Comparison of ENCODE assay signal across 8 cellular contexts in the genomic region with DNA sequence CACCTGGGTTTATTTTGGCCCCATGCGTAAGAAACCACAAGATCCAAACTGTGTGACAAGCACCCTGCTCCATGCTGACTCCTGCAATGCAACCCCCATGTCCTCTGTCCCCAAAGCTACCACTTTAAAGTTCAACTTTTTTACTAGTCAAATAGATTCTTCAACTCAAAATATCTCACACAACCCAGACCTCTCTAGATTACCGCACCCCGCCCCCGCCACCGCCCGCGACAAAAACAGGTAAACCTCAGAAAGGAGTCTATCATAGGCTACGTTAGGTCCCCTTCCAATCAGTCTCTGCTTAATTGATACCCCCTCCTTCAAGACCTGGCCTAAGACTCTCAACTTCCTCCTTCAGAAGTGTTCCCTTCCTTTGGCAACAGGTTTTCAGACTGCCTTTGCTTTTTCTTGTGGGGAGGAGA. TPM values are rescaled to one million over a fixed set of nuclear protein-coding genes. Genes with fewer than 3 reads are reported as not detected.
DNase-seq lines count a peak whose midpoint lies in the region; ATAC-seq and TF ChIP-seq lines count a peak whose summit lies in the region.

No MANE protein-coding gene starts in this region.

- intact Hi-C loops in body of pancreas (cut with DNase I) = no loop called here

- H3K9me3 ChIP-seq in DOHH2 (ENCODE audit: control insufficient read depth, insufficient read depth, low read length) = no peaks in the 10 kb centered on the region
- no peaks in the 10 kb centered on the region for H3K9me3 ChIP-seq in SU-DHL-6 (ENCODE audit: insufficient read depth, low read length)
- no peaks in the 10 kb centered on the region for H3K9me3 ChIP-seq in body of pancreas
- H3K9me3 ChIP-seq in lung (ENCODE audit: control insufficient read depth in 2 of 2, insufficient read depth in 1 of 2, low read length in 1 of 2) = no peaks in the 10 kb centered on the region
- H3K9me3 ChIP-seq in subcutaneous abdominal adipose tissue (ENCODE audit: control insufficient read depth in 5 of 5, low read length in 5 of 5) = no peaks in the 10 kb centered on the region

- H3K36me3 ChIP-seq in DOHH2 (ENCODE audit: control insufficient read depth, low read length) (peaks cover 72% of the 10 kb centered on the region), SU-DHL-6 (ENCODE audit: low read length) (peaks cover 46% of the 10 kb centered on the region), body of pancreas (replicated peaks in 1 of 2; ENCODE audit: insufficient read depth in 1 of 2, low read depth in 2 of 2) (peaks cover 0 to 9% of the 10 kb centered on the region in 2 donors), lung (ENCODE audit: control insufficient read depth in 2 of 2, insufficient read depth in 2 of 2, low read length in 2 of 2) (peaks cover 12 to 19% of the 10 kb centered on the region in 2 donors), subcutaneous abdominal adipose tissue (ENCODE audit: control insufficient read depth in 5 of 5, insufficient read depth in 5 of 5, low read length in 5 of 5) (peaks cover 6 to 46% (median 34%) of the 10 kb centered on the region in 5 donors)

- H3K9me2 ChIP-seq in DOHH2 (replicated peaks; ENCODE audit: control insufficient read depth, low read length) (no peaks in the 10 kb centered on the region), SU-DHL-6 (replicated peaks; ENCODE audit: insufficient read depth, low read length) (no peaks in the 10 kb centered on the region)

- H3K4me1 ChIP-seq in DOHH2 (ENCODE audit: control insufficient read depth, low read length) = peaks cover 55% of the 10 kb centered on the region
- H3K4me1 ChIP-seq in body of pancreas = peaks cover 35% of the 10 kb centered on the region
- peaks cover 0 to 11% of the 10 kb centered on the region in 2 donors for H3K4me1 ChIP-seq in lung (ENCODE audit: control insufficient read depth in 2 of 2, insufficient read depth in 2 of 2, low read length in 2 of 2)
- peaks cover 0 to 52% (median 47%) of the 10 kb centered on the region in 5 donors for H3K4me1 ChIP-seq in subcutaneous abdominal adipose tissue (ENCODE audit: control insufficient read depth in 5 of 5, insufficient read depth in 5 of 5, low read length in 5 of 5)

- H2AFZ ChIP-seq in SU-DHL-6 (ENCODE audit: low read depth, low read length, severe bottlenecking) = no peak overlapping the region

- no peak for TF ChIP-seq POLR2A in body of pancreas (IDR thresholded peaks at IDR 0.05)

- TF ChIP-seq CTCF in DOHH2 (IDR thresholded peaks at IDR 0.05; ENCODE audit: low read depth, low read length, poor library complexity, severe bottlenecking) (no peak), SU-DHL-6 (IDR thresholded peaks at IDR 0.05; ENCODE audit: insufficient read depth, low read length, poor library complexity, severe bottlenecking) (no peak), body of pancreas (IDR thresholded peaks at IDR 0.05) (no peak), lung (IDR thresholded peaks at IDR 0.05; ENCODE audit: control extremely low read depth, extremely low read depth) (no peak)

- 1 to 6% methylated on average over 8 of the region's 8 CpGs for WGBS in body of pancreas, 2 donors
- WGBS in lung, 2 donors = 8 to 22% methylated on average over 8 of the region's 8 CpGs

- H3K27ac ChIP-seq in DOHH2 (ENCODE audit: low read depth, low read length) (peak overlapping the region; percentile 99), SU-DHL-6 (ENCODE audit: low read depth, low read length) (peak overlapping the region; percentile 98), body of pancreas (peak overlapping the region; percentile 91 to 100 (median 98)), lung (ENCODE audit: low read depth in 1 of 2, low read length in 1 of 2) (peak overlapping the region; percentile 93 to 95), subcutaneous abdominal adipose tissue (ENCODE audit: low read depth, low read length) (peak overlapping the region; percentile 100)

- H3K79me2 ChIP-seq in DOHH2 (ENCODE audit: control insufficient read depth, low read length) = peaks cover 66% of the 10 kb centered on the region
- H3K79me2 ChIP-seq in SU-DHL-6 (ENCODE audit: insufficient read depth, low read length) = peaks cover 39% of the 10 kb centered on the region

- ATAC-seq in body of pancreas (no peak), lung (ENCODE audit: insufficient read depth, low FRiP score) (no peak)

- H4K20me1 ChIP-seq in DOHH2 (ENCODE audit: control insufficient read depth, insufficient read depth, low read depth, low read length) (peaks cover 19% of the 10 kb centered on the region), SU-DHL-6 (ENCODE audit: low read depth, low read length) (peaks cover 33% of the 10 kb centered on the region)

- peaks cover 76% of the 10 kb centered on the region for H3F3A ChIP-seq in DOHH2 (ENCODE audit: control insufficient read depth, insufficient read depth)
- peaks cover 89% of the 10 kb centered on the region for H3F3A ChIP-seq in SU-DHL-6 (ENCODE audit: insufficient read depth)

- H3K27me3 ChIP-seq in DOHH2 (ENCODE audit: control insufficient read depth, low read length) (no peaks in the 10 kb centered on the region), SU-DHL-6 (ENCODE audit: low read length) (no peaks in the 10 kb centered on the region), body of pancreas (no peaks in the 10 kb centered on the region), lung (ENCODE audit: control insufficient read depth, insufficient read depth) (no peaks in the 10 kb centered on the region), subcutaneous abdominal adipose tissue (ENCODE audit: control insufficient read depth in 5 of 5, insufficient read depth in 4 of 5, low read length in 5 of 5) (no peaks in the 10 kb centered on the region)

- peak overlapping the region; percentile 94 for H3K4me2 ChIP-seq in DOHH2 (ENCODE audit: low read length)
- peak overlapping the region; percentile 98 for H3K4me2 ChIP-seq in SU-DHL-6 (ENCODE audit: low read depth, low read length, poor library complexity, severe bottlenecking)

- DNase-seq in body of pancreas = no peak
- no peak for DNase-seq in lung (ENCODE audit: low spot score)
- no peak for DNase-seq in GF-D8 (lab: John Stamatoyannopoulos, UW)
- no peak for DNase-seq in COR-L47 (lab: John Stamatoyannopoulos, UW)
- DNase-seq in NCI-H345 treated with DMSO at 0.1 percent for 48 hours (lab: John Stamatoyannopoulos, UW; ENCODE audit: unreplicated experiment) = no peak

- H3K9ac ChIP-seq in SU-DHL-6 (ENCODE audit: low read length) (peak overlapping the region; percentile 99), subcutaneous abdominal adipose tissue (ENCODE audit: low read length in 5 of 5) (peak overlapping the region; percentile 71 to 99 (median 99))

- H3K4me3 ChIP-seq in DOHH2 (ENCODE audit: low read length) (peak overlapping the region; percentile 80), SU-DHL-6 (ENCODE audit: insufficient read depth, low read length, poor library complexity, severe bottlenecking) (peak overlapping the region; percentile 99), body of pancreas (peak overlapping the region; percentile 81 to 90), lung (peak overlapping the region; percentile 94), subcutaneous abdominal adipose tissue (ENCODE audit: low read depth in 1 of 5, low read length in 5 of 5) (peak overlapping the region; percentile 97 to 100 (median 100))

RNA-seq across cellular contexts. Expression of a gene that starts 2.2 kb away (rescaled TPM):
- total RNA-seq in body of pancreas (100 to 1,000 TPM; 155 to 365 TPM), lung (100 to 1,000 TPM; 245 to 289 TPM)
- 100 to 1,000 TPM in 1 of 2 donors, 10 to 100 TPM in 1; 63.7 to 364 TPM for polyA plus RNA-seq in lung
